Comparison of ENCODE assay signal across 8 cellular contexts in the genomic region with DNA sequence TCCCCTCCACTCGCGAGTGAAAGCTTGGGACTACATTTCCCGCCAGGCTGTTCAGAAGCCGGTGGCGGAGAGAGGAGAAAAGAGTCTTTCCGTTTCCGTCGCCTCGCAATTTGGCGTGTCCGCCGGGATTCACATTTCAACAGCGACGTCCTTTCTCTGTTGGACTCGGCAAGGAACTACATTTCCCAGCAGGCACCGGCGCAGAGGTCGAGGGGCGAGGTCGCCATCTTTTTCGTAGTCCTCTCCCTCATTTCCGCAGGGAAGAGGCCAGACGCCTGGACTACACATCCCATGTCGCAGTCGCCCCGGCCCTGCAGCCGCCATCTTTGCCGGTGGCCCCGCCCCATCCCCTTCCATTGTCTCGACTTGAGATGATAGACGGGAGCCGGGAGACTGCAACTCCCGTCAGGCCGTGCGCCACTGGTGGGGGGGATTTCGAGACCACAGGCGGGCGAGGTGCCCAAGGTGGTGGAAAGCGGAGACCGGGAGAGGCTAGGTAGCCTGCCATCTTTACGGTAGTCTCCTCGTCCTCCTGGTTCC. TPM values are rescaled to one million over a fixed set of nuclear protein-coding genes. Genes with fewer than 3 reads are reported as not detected.
DNase-seq lines count a peak whose midpoint lies in the region; ATAC-seq, FAIRE-seq and TF ChIP-seq lines count a peak whose summit lies in the region.

No MANE protein-coding gene starts in this region.

- POLR2A ChIA-PET in GM10248 (lab: Yijun Ruan, JAX): no interaction called here

- H3K9ac ChIP-seq in adipocyte (ENCODE audit: low read length): peak overlapping the region; percentile 84

- H3K4me1 ChIP-seq in adipocyte (ENCODE audit: control insufficient read depth, insufficient read depth, low read length): peaks cover 5% of the 10 kb centered on the region
- no peaks in the 10 kb centered on the region for H3K4me1 ChIP-seq in pancreas
- H3K4me1 ChIP-seq in tibial artery: peaks cover 0 to 32% (median 20%) of the 10 kb centered on the region in 4 donors

- H3K27me3 ChIP-seq in adipocyte (replicated peaks; ENCODE audit: control insufficient read depth, insufficient read depth, low read length) (no peaks in the 10 kb centered on the region), pancreas (no peaks in the 10 kb centered on the region), tibial artery (no peaks in the 10 kb centered on the region)

- 0% methylated on average over 42 of the region's 42 CpGs for WGBS in pancreas, 2 donors

- TF ChIP-seq CTCF in GM10248 (IDR thresholded peaks at IDR 0.05; ENCODE audit: control extremely low read depth, extremely low read depth, low read depth, missing control alignments) (no peak), pancreas (IDR thresholded peaks at IDR 0.05) (no peak), tibial artery (IDR thresholded peaks at IDR 0.05) (no peak)

- H3K9me3 ChIP-seq in adipocyte (ENCODE audit: control insufficient read depth, low read length): no peaks in the 10 kb centered on the region
- H3K9me3 ChIP-seq in pancreas: no peaks in the 10 kb centered on the region
- no peaks in the 10 kb centered on the region for H3K9me3 ChIP-seq in tibial artery

- H3K36me3 ChIP-seq in adipocyte (ENCODE audit: control insufficient read depth, insufficient read depth, low read length, severe bottlenecking) (peaks cover 4% of the 10 kb centered on the region), pancreas (no peaks in the 10 kb centered on the region), tibial artery (peaks cover 0 to 18% (median 0%) of the 10 kb centered on the region in 3 donors)

- H3K4me3 ChIP-seq in adipocyte (ENCODE audit: low read length): peak overlapping the region; percentile 89
- H3K4me3 ChIP-seq in pancreas: peak overlapping the region; percentile 33 to 70 (median 51)
- peak overlapping the region; percentile 82 to 97 for H3K4me3 ChIP-seq in tibial artery

- CTCF ChIA-PET in GM10248 (lab: Yijun Ruan, JAX): interaction anchor here (1.0 kb wide), 2 partner anchors 54 to 78 kb away, joined by 3 to 14 read pairs; no protein-coding TSS in a partner anchor

- FAIRE-seq in pancreas (lab: Jason Lieb, UNC): peak; percentile 98

- DNase-seq in GM10248 (ENCODE audit: extremely low spot score): peak; percentile 94
- DNase-seq in NCI-H1417 (lab: John Stamatoyannopoulos, UW): peak; percentile 96 to 100 (median 98)
- DNase-seq in SW 1271 (lab: John Stamatoyannopoulos, UW): peak; percentile 98 to 99
- DNase-seq in adipocyte (ENCODE audit: low read depth): peak; percentile 99
- DNase-seq in Right ventricle myocardium superior: peak; percentile 100
- peak; percentile 94 to 100 (median 100) for DNase-seq in pancreas
- peak; percentile 100 for DNase-seq in tibial artery

- H3K27ac ChIP-seq in pancreas: peak overlapping the region; percentile 78 to 95 (median 88)
- H3K27ac ChIP-seq in tibial artery: peak overlapping the region; percentile 89 to 98

- intact Hi-C loops in Right ventricle myocardium superior (cut with DNase I): loop anchor here (10.0 kb wide), 1 partner anchor 1118 kb away; a partner anchor contains a TSS
- intact Hi-C loops in pancreas (cut with DNase I): no loop called here
- intact Hi-C loops in tibial artery (cut with DNase I; ENCODE audit: low total_unique reads): loop anchor here (2.0 to 5.0 kb wide), 2 partner anchors 26 to 80 kb away; a partner anchor contains a TSS

- ATAC-seq in HG02763 (IDR thresholded peaks at IDR 0.05; ENCODE audit: unreplicated experiment) (peak; percentile 73), Right ventricle myocardium superior (ENCODE audit: poor library complexity) (peak; percentile 88), pancreas (peak; percentile 76 to 87 (median 80))

RNA-seq across cellular contexts. Expression of a gene that starts 0.9 kb away (rescaled TPM):
- 4.7 TPM for total RNA-seq in Right ventricle myocardium superior
- 10 to 100 TPM in 1 of 6 donors, 1 to 10 TPM in 5; 3.8 to 13.5 (median 4.6) TPM for total RNA-seq in pancreas
- 10 to 100 TPM; 10.1 to 26.8 TPM for polyA plus RNA-seq in pancreas

RNA-seq across cellular contexts. Expression of a gene that starts 26.1 kb away (rescaled TPM):
- total RNA-seq in Right ventricle myocardium superior (6.5 TPM), pancreas (1 to 10 TPM; 1.6 to 3.2 (median 1.9) TPM)
- 1 to 10 TPM; 2.5 to 2.9 TPM for polyA plus RNA-seq in pancreas

RNA-seq across cellular contexts. Expression of a gene that starts 26.4 kb away (rescaled TPM):
- 9.5 TPM for total RNA-seq in Right ventricle myocardium superior
- 10 to 100 TPM in 4 of 6 donors, 1 to 10 TPM in 2; 8.6 to 12.5 (median 11.4) TPM for total RNA-seq in pancreas
- polyA plus RNA-seq in pancreas: 10 to 100 TPM in 1 of 2 donors, 1 to 10 TPM in 1; 9.5 to 10.3 TPM

RNA-seq across cellular contexts. Expression of a gene that starts 28.6 kb away (rescaled TPM):
- total RNA-seq in Right ventricle myocardium superior: 28.8 TPM
- 10 to 100 TPM in 4 of 6 donors, 1 to 10 TPM in 2; 9.2 to 14.1 (median 10.7) TPM for total RNA-seq in pancreas
- 10 to 100 TPM; 22.3 to 29.3 TPM for polyA plus RNA-seq in pancreas

RNA-seq across cellular contexts. Expression of a gene that starts 35.1 kb away (rescaled TPM):
- total RNA-seq in Right ventricle myocardium superior: 6.9 TPM
- total RNA-seq in pancreas: 10 to 100 TPM in 1 of 6 donors, 1 to 10 TPM in 5; 6.5 to 10.6 (median 8.3) TPM
- 10 to 100 TPM; 12.8 to 17.9 TPM for polyA plus RNA-seq in pancreas

Comparison
In these comparisons a context has a peak if more than half of its experiments do, and no peak if none do; other contexts are left out.
1. Peak in every context shown above with its lines: DNase-seq, ATAC-seq, H3K4me3 ChIP-seq and H3K27ac ChIP-seq.
2. intact Hi-C loops: an anchor here in Right ventricle myocardium superior (10.0 kb wide) and tibial artery (2.0 to 5.0 kb wide); none called in pancreas.